9 cellular contexts compared by ENCODE assay signal in the genomic region with DNA sequence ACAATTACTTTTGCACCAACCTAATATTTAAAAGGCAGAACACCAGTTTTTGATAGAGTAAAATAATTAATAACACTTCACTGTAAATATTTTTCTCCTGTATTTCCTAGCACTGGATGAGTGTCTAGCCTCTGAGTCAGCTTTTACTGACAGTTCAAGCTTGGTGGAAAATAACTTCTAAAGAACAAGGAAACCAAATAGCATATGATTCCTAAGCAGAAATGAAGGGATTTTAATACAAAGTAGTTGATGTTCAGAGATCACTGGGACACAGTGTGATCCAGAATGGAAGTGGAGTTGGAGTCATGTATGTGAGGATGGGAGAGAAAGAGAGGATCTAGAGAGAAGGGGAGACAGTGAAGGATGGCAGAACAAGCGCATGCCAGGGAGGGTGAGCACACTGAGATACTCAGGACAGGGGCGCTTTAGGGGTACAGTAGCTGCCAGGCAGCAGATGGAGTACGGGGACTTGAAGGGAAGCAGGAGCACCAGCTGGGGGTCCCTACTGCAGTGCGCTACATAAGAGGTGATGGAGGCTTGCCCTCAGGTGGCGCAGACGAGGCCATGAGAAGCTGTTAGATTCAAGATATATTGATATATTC.
A peak's percentile ranks its signal among the peaks of the same experiment; 100 is the strongest.
DNase-seq lines count a peak whose midpoint lies in the region; ATAC-seq and TF ChIP-seq lines count a peak whose summit lies in the region.
"Had no signal": no experiment of that assay in that cellular context is flagged by ENCODE, and none has a peak within 500 bp of the region (broad histone marks: within the 10 kb centered on the region; RNA-seq: fewer than 3 reads in every experiment).

No MANE protein-coding gene starts in this region.

- no peaks in the 10 kb centered on the region for H3K27me3 Mint-ChIP-seq in activated CD8-positive, alpha-beta memory T cell treated with anti-CD3 and anti-CD28 coated beads, Interleukin-2, amount 10 ng/mL, durations not matched to agents 7 days and 5 days
- no peaks in the 10 kb centered on the region for H3K27me3 Mint-ChIP-seq in effector memory CD8-positive, alpha-beta T cell
- H3K27me3 Mint-ChIP-seq in H9 (ENCODE audit: low read depth) = no peaks in the 10 kb centered on the region; the same call in none of the 2 replicates

- no peaks in the 10 kb centered on the region for H3K9me3 Mint-ChIP-seq in activated CD8-positive, alpha-beta memory T cell treated with anti-CD3 and anti-CD28 coated beads, Interleukin-2, amount 10 ng/mL, durations not matched to agents 7 days and 5 days (ENCODE audit: low read depth)
- H3K9me3 Mint-ChIP-seq in effector memory CD8-positive, alpha-beta T cell = no peaks in the 10 kb centered on the region
- H3K9me3 Mint-ChIP-seq in H9 = peaks cover 7 to 11% of the 10 kb centered on the region in 2 experiments; a peak in 4 of 5 replicates

- DNase-seq in activated CD8-positive, alpha-beta memory T cell treated with anti-CD3 and anti-CD28 coated beads, Interleukin-2, amount 10 ng/mL, durations not matched to agents 7 days and 5 days = no peak
- DNase-seq in activated CD8-positive, alpha-beta memory T cell treated with anti-CD3 and anti-CD28 coated beads, Interleukin-2, amount 50 U/mL, for 48 hours = no peak
- DNase-seq in effector memory CD8-positive, alpha-beta T cell = no peak
- no peak for DNase-seq in H9
- DNase-seq in mesendoderm = no peak

- H4K91ac ChIP-seq in H9 (ENCODE audit: insufficient read length, low read depth, low read length) = no peak overlapping the region

- H3K36me3 ChIP-seq in stomach smooth muscle (ENCODE audit: control insufficient read depth in 2 of 2, insufficient read depth in 2 of 2, low read length in 2 of 2) = no peaks in the 10 kb centered on the region
- H3K36me3 ChIP-seq in mesendoderm (ENCODE audit: control insufficient read depth, insufficient read depth, low read length) = no peaks in the 10 kb centered on the region
- H3K36me3 ChIP-seq: BLaER1 treated with 17β-estradiol and CSF1 and Interleukin-3, amounts not matched to agents 10 nM and 100 nM had no signal

- H2BK5ac ChIP-seq in H9 (ENCODE audit: insufficient read length, low read length) (no peak overlapping the region), mesendoderm (ENCODE audit: low read length) (no peak overlapping the region)

- H2BK120ac ChIP-seq in H9 (ENCODE audit: low read depth, low read length, poor library complexity, severe bottlenecking) (no peak overlapping the region), mesendoderm (ENCODE audit: low read depth, low read length) (no peak overlapping the region)

- CTCF ChIA-PET in activated CD8-positive, alpha-beta memory T cell treated with anti-CD3 and anti-CD28 coated beads, Interleukin-2, amount 10 ng/mL, durations not matched to agents 7 days and 5 days (lab: Charles Lee) = interaction anchor here (1.2 kb wide), 1 partner anchor 28 kb away, joined by 3 read pairs; no protein-coding TSS in a partner anchor

- H3K23ac ChIP-seq in H9 (ENCODE audit: insufficient read length, low read depth, low read length) (no peak overlapping the region), mesendoderm (ENCODE audit: low read length) (no peak overlapping the region)

- no peaks in the 10 kb centered on the region for H4K20me1 ChIP-seq in H9 (ENCODE audit: control insufficient read depth, insufficient read depth, insufficient read length)
- H4K20me1 ChIP-seq: BLaER1 treated with 17β-estradiol and CSF1 and Interleukin-3, amounts not matched to agents 10 nM and 100 nM had no signal

- no peak overlapping the region for H3K4me3 Mint-ChIP-seq in activated CD8-positive, alpha-beta memory T cell treated with anti-CD3 and anti-CD28 coated beads, Interleukin-2, amount 10 ng/mL, durations not matched to agents 7 days and 5 days
- no peak overlapping the region for H3K4me3 Mint-ChIP-seq in effector memory CD8-positive, alpha-beta T cell
- H3K4me3 Mint-ChIP-seq in H9 = no peak overlapping the region

- no peaks in the 10 kb centered on the region for H3K27me3 ChIP-seq in stomach smooth muscle (ENCODE audit: control insufficient read depth in 1 of 2, insufficient read depth in 2 of 2, low read length in 2 of 2)
- no peaks in the 10 kb centered on the region for H3K27me3 ChIP-seq in H9 (ENCODE audit: insufficient read depth, low read length)
- no peaks in the 10 kb centered on the region for H3K27me3 ChIP-seq in mesendoderm (ENCODE audit: insufficient read depth, low read length, poor library complexity)
- H3K27me3 ChIP-seq: BLaER1 treated with 17β-estradiol and CSF1 and Interleukin-3, amounts not matched to agents 10 nM and 100 nM had no signal

- ATAC-seq in activated CD8-positive, alpha-beta memory T cell treated with anti-CD3 and anti-CD28 coated beads, Interleukin-2, amount 10 ng/mL, durations not matched to agents 7 days and 5 days = peak; percentile 15
- ATAC-seq in HG03175 (IDR thresholded peaks at IDR 0.05; ENCODE audit: unreplicated experiment) (peak; percentile 18), GM19455 (IDR thresholded peaks at IDR 0.05; ENCODE audit: unreplicated experiment) (no peak)
- peak; percentile 19 for ATAC-seq in effector memory CD8-positive, alpha-beta T cell (replicated peaks)

- no peak overlapping the region for H3T11ph ChIP-seq in H9 (ENCODE audit: low read length)

- H2AK5ac ChIP-seq in H9 (ENCODE audit: insufficient read length, low read length) = no peak overlapping the region
- H2AK5ac ChIP-seq in mesendoderm (ENCODE audit: low read length) = no peak overlapping the region

- H3K36me3 Mint-ChIP-seq in activated CD8-positive, alpha-beta memory T cell treated with anti-CD3 and anti-CD28 coated beads, Interleukin-2, amount 10 ng/mL, durations not matched to agents 7 days and 5 days = peaks cover 8% of the 10 kb centered on the region
- H3K36me3 Mint-ChIP-seq in effector memory CD8-positive, alpha-beta T cell (ENCODE audit: insufficient read depth) = no peaks in the 10 kb centered on the region
- peaks cover 0 to 5% (median 0%) of the 10 kb centered on the region in 3 experiments; a peak in 2 of 7 replicates for H3K36me3 Mint-ChIP-seq in H9 (ENCODE audit: insufficient read depth in 1 of 3, low read depth in 3 of 3)

- no peak overlapping the region for H2AFZ ChIP-seq in H9 (ENCODE audit: low read length)

- H3K18ac ChIP-seq in H9 (ENCODE audit: insufficient read length, low read depth, low read length) (no peak overlapping the region), mesendoderm (ENCODE audit: low read length) (no peak overlapping the region)

- H2BK20ac ChIP-seq in H9 (ENCODE audit: low read depth, low read length, poor library complexity, severe bottlenecking) = no peak overlapping the region

- H4K8ac ChIP-seq in H9 (replicated peaks; ENCODE audit: insufficient read length, low read depth, low read length) = no peak overlapping the region
- H4K8ac ChIP-seq in mesendoderm (ENCODE audit: low read depth, low read length) = no peak overlapping the region

- TF ChIP-seq CTCF in H9 (conservative IDR thresholded peaks at IDR 0.05) = no peak

- H3K4ac ChIP-seq in H9 (ENCODE audit: low read depth, low read length) = no peak overlapping the region
- H3K4ac ChIP-seq in mesendoderm (ENCODE audit: low read depth, low read length) = no peak overlapping the region

- peaks cover 19% of the 10 kb centered on the region for H3K4me1 ChIP-seq in stomach smooth muscle (ENCODE audit: control insufficient read depth, insufficient read depth, low read length)
- no peaks in the 10 kb centered on the region for H3K4me1 ChIP-seq in H9 (ENCODE audit: insufficient read depth, low read length)
- H3K4me1 ChIP-seq in mesendoderm (ENCODE audit: control insufficient read depth, low read depth, low read length) = no peaks in the 10 kb centered on the region

- H3K9ac ChIP-seq in stomach smooth muscle (ENCODE audit: low read length in 2 of 2) (peak overlapping the region in 1 of 2 donors; percentile 44), H9 (ENCODE audit: extremely low read depth, insufficient read length, low read length) (no peak overlapping the region), mesendoderm (ENCODE audit: low read length) (no peak overlapping the region)

- H2BK15ac ChIP-seq in H9 (ENCODE audit: low read depth, low read length) (no peak overlapping the region), mesendoderm (replicated peaks; ENCODE audit: low read depth) (no peak overlapping the region)

- H3K56ac ChIP-seq in H9 (ENCODE audit: insufficient read length, low read depth, low read length) (no peak overlapping the region), mesendoderm (ENCODE audit: low read length) (no peak overlapping the region)

- H3K4me3 ChIP-seq in stomach smooth muscle (ENCODE audit: low read length in 2 of 2) = no peak overlapping the region
- H3K4me3 ChIP-seq in mesendoderm (ENCODE audit: low read length) = no peak overlapping the region
- H3K4me3 ChIP-seq: BLaER1 treated with 17β-estradiol and CSF1 and Interleukin-3, amounts not matched to agents 10 nM and 100 nM had no signal

- no peak overlapping the region for H2BK12ac ChIP-seq in H9 (ENCODE audit: insufficient read length, low read depth, low read length)

- H3K79me1 ChIP-seq in H9 (ENCODE audit: insufficient read depth, low read depth, low read length, poor library complexity, severe bottlenecking) (no peaks in the 10 kb centered on the region), mesendoderm (ENCODE audit: low read length) (no peaks in the 10 kb centered on the region)

- H3K4me2 ChIP-seq in H9 (ENCODE audit: insufficient read depth, insufficient read length, low read length) (no peak overlapping the region), mesendoderm (ENCODE audit: low read length) (no peak overlapping the region)

- H3K27ac Mint-ChIP-seq in activated CD8-positive, alpha-beta memory T cell treated with anti-CD3 and anti-CD28 coated beads, Interleukin-2, amount 10 ng/mL, durations not matched to agents 7 days and 5 days = peak overlapping the region; percentile 86
- H3K27ac Mint-ChIP-seq in effector memory CD8-positive, alpha-beta T cell = peak overlapping the region; percentile 67 to 76
- no peak overlapping the region for H3K27ac Mint-ChIP-seq in H9

- H3K23me2 ChIP-seq in H9 (ENCODE audit: insufficient read length, low read depth, low read length, poor library complexity, severe bottlenecking) = no peaks in the 10 kb centered on the region

- H3K9me3 ChIP-seq in stomach smooth muscle (ENCODE audit: control insufficient read depth in 2 of 2, low read length in 2 of 2) (no peaks in the 10 kb centered on the region), H9 (ENCODE audit: control insufficient read depth, low read depth, low read length) (no peaks in the 10 kb centered on the region)

- H3K14ac ChIP-seq in H9 (ENCODE audit: insufficient read depth, low read length) = no peak overlapping the region

- H3K79me2 ChIP-seq in H9 (ENCODE audit: insufficient read depth, low read length) (no peaks in the 10 kb centered on the region), mesendoderm (ENCODE audit: control insufficient read depth, insufficient read depth, low read length) (no peaks in the 10 kb centered on the region)

- peak overlapping the region; percentile 46 for H3K27ac ChIP-seq in stomach smooth muscle (ENCODE audit: low read length)
- H3K27ac ChIP-seq in H9 (ENCODE audit: insufficient read length, low read depth, low read length) = no peak overlapping the region
- H3K27ac ChIP-seq in mesendoderm (ENCODE audit: low read depth, low read length) = no peak overlapping the region

- H3K4me1 Mint-ChIP-seq in activated CD8-positive, alpha-beta memory T cell treated with anti-CD3 and anti-CD28 coated beads, Interleukin-2, amount 10 ng/mL, durations not matched to agents 7 days and 5 days = peaks cover 21% of the 10 kb centered on the region
- H3K4me1 Mint-ChIP-seq in effector memory CD8-positive, alpha-beta T cell (ENCODE audit: low read depth in 2 of 2) = peaks cover 22% of the 10 kb centered on the region in 2 donors
- peaks cover 4 to 10% of the 10 kb centered on the region in 2 experiments; a peak in 3 of 4 replicates for H3K4me1 Mint-ChIP-seq in H9

- H4K5ac ChIP-seq in H9 (ENCODE audit: insufficient read length, low read depth, low read length) (no peak overlapping the region), mesendoderm (ENCODE audit: low read length) (no peak overlapping the region)

- WGBS in H9 (ENCODE audit: extremely low coverage, insufficient read length, low lambda C conversion rate) = no CpG with 5 or more reads among the region's 6 CpGs
- WGBS in mesendoderm (ENCODE audit: extremely low coverage, insufficient coverage, low lambda C conversion rate) = no CpG with 5 or more reads among the region's 6 CpGs

Comparison
In these comparisons a context has a peak if more than half of its experiments do, and no peak if none do; other contexts are left out.
1. H3K27ac Mint-ChIP-seq: peak in activated CD8-positive, alpha-beta memory T cell treated with anti-CD3 and anti-CD28 coated beads, Interleukin-2, amount 10 ng/mL, durations not matched to agents 7 days and 5 days (single experiment) and effector memory CD8-positive, alpha-beta T cell (2 of 2); none in H9 (0 of 3).